ENCODE assay signal across 1 cellular context in the genomic region with DNA sequence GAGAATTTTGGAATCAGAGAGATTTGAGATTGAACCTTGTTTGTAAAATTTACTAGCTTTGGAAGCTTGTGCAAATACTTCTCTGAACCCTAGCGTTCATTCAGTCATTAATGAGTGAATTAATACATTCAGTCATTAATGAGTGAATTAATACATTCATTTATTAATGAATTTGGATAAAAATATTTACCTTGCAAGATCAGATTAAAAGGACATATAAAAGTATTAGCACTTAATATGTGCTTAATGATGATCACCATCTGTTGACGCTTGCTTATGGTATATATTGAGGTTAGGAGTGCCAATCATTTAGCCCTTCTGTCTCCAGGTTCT.
A peak's percentile ranks its signal among the peaks of the same experiment; 100 is the strongest.
TF ChIP-seq lines count a peak whose summit lies in the region.

No MANE protein-coding gene starts in this region.

TF ChIP-seq in HepG2, 621 proteins besides CTCF, POLR2A, EP300 and RAD21 (continued from another document):
- TF ChIP-seq HDAC6 (IDR thresholded peaks at IDR 0.05; ENCODE audit: low read depth, low read length) (no peak), RAD51 (IDR thresholded peaks at IDR 0.05; ENCODE audit: borderline replicate concordance) (no peak), FOXC1 (CRISPR knock-in tag; IDR thresholded peaks at IDR 0.05; ENCODE audit: borderline replicate concordance) (no peak), ZNF207 (IDR thresholded peaks at IDR 0.05; ENCODE audit: borderline replicate concordance) (no peak), CHD4 (IDR thresholded peaks at IDR 0.05; ENCODE audit: borderline replicate concordance, low read length) (peak; percentile 22), MXD4 (CRISPR knock-in tag; IDR thresholded peaks at IDR 0.05) (0 out of 2 replicates have a peak, but pooled peaks have one; percentile 7)
- TF ChIP-seq, protein P1, sequence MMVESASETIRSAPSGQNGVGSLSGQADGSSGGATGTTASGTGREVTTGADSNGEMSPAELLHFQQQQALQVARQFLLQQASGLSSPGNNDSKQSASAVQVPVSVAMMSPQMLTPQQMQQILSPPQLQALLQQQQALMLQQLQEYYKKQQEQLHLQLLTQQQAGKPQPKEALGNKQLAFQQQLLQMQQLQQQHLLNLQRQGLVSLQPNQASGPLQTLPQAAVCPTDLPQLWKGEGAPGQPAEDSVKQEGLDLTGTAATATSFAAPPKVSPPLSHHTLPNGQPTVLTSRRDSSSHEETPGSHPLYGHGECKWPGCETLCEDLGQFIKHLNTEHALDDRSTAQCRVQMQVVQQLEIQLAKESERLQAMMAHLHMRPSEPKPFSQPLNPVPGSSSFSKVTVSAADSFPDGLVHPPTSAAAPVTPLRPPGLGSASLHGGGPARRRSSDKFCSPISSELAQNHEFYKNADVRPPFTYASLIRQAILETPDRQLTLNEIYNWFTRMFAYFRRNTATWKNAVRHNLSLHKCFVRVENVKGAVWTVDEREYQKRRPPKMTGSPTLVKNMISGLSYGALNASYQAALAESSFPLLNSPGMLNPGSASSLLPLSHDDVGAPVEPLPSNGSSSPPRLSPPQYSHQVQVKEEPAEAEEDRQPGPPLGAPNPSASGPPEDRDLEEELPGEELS (CRISPR knock-in tag; IDR thresholded peaks at IDR 0.05): no peak
- TF ChIP-seq, protein P2, sequence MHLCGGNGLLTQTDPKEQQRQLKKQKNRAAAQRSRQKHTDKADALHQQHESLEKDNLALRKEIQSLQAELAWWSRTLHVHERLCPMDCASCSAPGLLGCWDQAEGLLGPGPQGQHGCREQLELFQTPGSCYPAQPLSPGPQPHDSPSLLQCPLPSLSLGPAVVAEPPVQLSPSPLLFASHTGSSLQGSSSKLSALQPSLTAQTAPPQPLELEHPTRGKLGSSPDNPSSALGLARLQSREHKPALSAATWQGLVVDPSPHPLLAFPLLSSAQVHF (CRISPR knock-in tag; IDR thresholded peaks at IDR 0.05): no peak
